Comparison of ENCODE assay signal across 17 cellular contexts in the genomic region with DNA sequence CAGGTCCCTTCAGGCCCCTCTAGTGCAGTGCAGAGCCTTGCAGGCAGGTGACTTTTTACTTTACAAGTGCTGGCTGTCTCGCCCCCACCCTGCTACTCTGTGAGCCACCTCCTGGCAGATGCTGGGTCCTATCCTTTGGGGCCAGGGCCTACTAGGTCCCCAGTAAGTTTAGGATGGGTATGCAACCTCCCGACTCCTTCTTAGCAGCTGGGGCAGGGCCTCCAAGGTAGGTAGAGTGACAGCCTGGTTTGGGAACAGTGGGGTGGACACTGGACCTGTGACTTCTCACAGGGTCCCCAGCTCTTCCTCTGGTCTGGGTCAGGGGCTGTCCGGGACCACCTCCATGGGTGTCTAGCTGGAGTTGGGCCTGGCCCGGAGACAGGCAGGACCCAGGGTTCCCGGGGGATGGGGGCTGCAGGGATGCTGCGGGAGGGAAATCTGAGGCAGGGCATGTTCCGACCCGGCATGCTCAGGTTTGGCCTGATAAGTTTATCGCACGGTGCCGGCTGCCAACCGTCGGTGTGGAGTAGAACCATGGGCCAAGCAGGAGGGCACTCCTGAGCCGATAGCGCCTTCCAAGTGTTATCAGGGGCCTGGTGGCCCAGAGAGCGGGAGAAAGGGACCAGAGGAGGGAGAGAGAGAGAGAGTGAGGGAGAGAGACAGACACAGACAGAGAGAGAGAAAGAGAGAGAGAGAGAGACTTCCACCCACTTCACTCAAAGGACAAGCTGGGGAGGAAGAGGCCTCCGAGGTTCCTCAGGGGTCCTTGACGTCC. TPM values are rescaled to one million over a fixed set of nuclear protein-coding genes. Genes with fewer than 3 reads are reported as not detected.
"Had no signal": no experiment of that assay in that cellular context is flagged by ENCODE, and none has a peak within 500 bp of the region (broad histone marks: within the 10 kb centered on the region; RNA-seq: fewer than 3 reads in every experiment).

No MANE protein-coding gene starts in this region.

- H3K27ac ChIP-seq: esophagus muscularis mucosa, psoas muscle, upper lobe of left lung had no signal

- H3K27me3 ChIP-seq: upper lobe of left lung had no signal

- H3K36me3 Mint-ChIP-seq: immature natural killer cell, memory B cell had no signal

- H3K4me3 ChIP-seq: esophagus muscularis mucosa, psoas muscle, upper lobe of left lung had no signal

- H3K9me3 Mint-ChIP-seq: immature natural killer cell; memory B cell; nephron; stimulated activated naive CD8-positive, alpha-beta T cell treated with anti-CD3 and anti-CD28 coated beads, Interleukin-15, Interleukin-2, amounts not matched to agents 100 ng/mL and 50 ng/mL, for 24 hours; T-helper 1 cell treated with Interleukin-12 subunit alpha and Interleukin-12 subunit beta and Interleukin-4 antibody, amounts not matched to agents 30 μg/mL and 1 μg/mL, for 36 hours had no signal

- H3K36me3 ChIP-seq: esophagus muscularis mucosa, upper lobe of left lung had no signal

- H3K27ac Mint-ChIP-seq: activated naive CD8-positive, alpha-beta T cell; immature natural killer cell; memory B cell; nephron; stimulated activated naive CD8-positive, alpha-beta T cell treated with anti-CD3 and anti-CD28 coated beads, Interleukin-15, Interleukin-2, amounts not matched to agents 100 ng/mL and 50 ng/mL, for 24 hours had no signal

- DNase-seq: activated CD4-positive, alpha-beta T cell treated with anti-CD3 and anti-CD28 coated beads, Interleukin-2, amount 50 U/mL, for 4 hours; activated T-cell treated with anti-CD3 and anti-CD28 coated beads, Interleukin-2, amount 50 U/mL, for 1 hour; anterior cingulate cortex; immature natural killer cell; psoas muscle; stimulated activated CD4-positive, alpha-beta T cell treated with anti-CD3 and anti-CD28 coated beads, Interleukin-4, amount 100 ng/mL, for 1 hour; stimulated activated CD8-positive, alpha-beta memory T cell treated with anti-CD3 and anti-CD28 coated beads, Interleukin-4, amount 100 ng/mL, for 48 hours had no signal

- H3K4me1 ChIP-seq: esophagus muscularis mucosa, psoas muscle had no signal

- H3K4me3 Mint-ChIP-seq: activated naive CD8-positive, alpha-beta T cell; immature natural killer cell; memory B cell; nephron; stimulated activated naive CD8-positive, alpha-beta T cell treated with anti-CD3 and anti-CD28 coated beads, Interleukin-15, Interleukin-2, amounts not matched to agents 100 ng/mL and 50 ng/mL, for 24 hours; T-helper 1 cell treated with Interleukin-12 subunit alpha and Interleukin-12 subunit beta and Interleukin-4 antibody, amounts not matched to agents 30 μg/mL and 1 μg/mL, for 36 hours had no signal

- H3K9me3 ChIP-seq: esophagus muscularis mucosa, psoas muscle, upper lobe of left lung had no signal

- ATAC-seq: activated CD4-positive, CD25-positive, alpha-beta regulatory T cell treated with anti-CD3 and anti-CD28 coated beads, Interleukin-2, amount 50 U/mL, for 24 hours; psoas muscle had no signal

RNA-seq across cellular contexts. Expression of a gene that starts 20.6 kb away (rescaled TPM):
- total RNA-seq: dermis microvascular lymphatic vessel endothelial cell, omental fat pad, psoas muscle had no signal
